ENCODE assay signal across 29 cellular contexts in the genomic region with DNA sequence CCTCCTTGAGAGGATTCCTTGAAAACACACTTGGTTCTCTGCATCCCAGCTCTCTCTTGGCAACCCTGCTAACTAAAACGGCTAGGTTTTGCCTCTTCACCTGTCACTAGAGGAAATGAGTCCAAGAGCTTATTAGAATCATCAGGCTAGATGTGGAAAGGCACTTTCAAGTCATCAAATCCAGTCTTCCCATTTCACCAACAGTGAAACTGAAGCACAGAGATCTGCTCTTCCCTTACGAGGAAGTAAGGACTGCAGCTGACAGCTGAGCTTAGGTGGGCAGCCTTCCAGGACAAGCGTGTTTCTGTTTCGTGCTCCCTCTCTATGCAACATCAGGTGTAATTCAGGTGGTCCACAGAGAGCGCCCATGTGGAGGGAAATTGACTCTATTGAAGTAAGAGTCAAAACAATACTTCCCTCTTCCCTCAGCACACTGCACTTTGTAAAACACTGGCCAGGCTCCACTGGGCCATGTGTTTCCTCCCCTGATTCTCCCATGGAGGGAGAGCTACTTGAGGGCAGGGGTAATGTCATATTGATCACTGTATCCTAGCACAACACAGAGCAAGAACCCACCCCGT. TPM values are rescaled to one million over a fixed set of nuclear protein-coding genes. Genes with fewer than 3 reads are reported as not detected.
DNase-seq lines count a peak whose midpoint lies in the region; ATAC-seq, FAIRE-seq and TF ChIP-seq lines count a peak whose summit lies in the region.
"Had no signal": no experiment of that assay in that cellular context is flagged by ENCODE, and none has a peak within 500 bp of the region (broad histone marks: within the 10 kb centered on the region; RNA-seq: fewer than 3 reads in every experiment).

No MANE protein-coding gene starts in this region.

- H3K9me3 Mint-ChIP-seq in MCF 10A (ENCODE audit: unreplicated experiment) (no peaks in the 10 kb centered on the region), activated B cell treated with CpG ODN at 0.5 μM for 24 hours (no peaks in the 10 kb centered on the region), natural killer cell (no peaks in the 10 kb centered on the region)
- H3K9me3 Mint-ChIP-seq: activated T-helper 1 cell treated with anti-CD3 and anti-CD28 coated beads, Interleukin-12 subunit alpha, Interleukin-12 subunit beta, Interleukin-2, Interleukin-4 antibody, amounts not matched to agents 30 ng/mL and 10 ng/mL and 1 ng/mL, durations not matched to agents 14 hours and 24 hours and 36 hours; nephron progenitor cell; T-helper 1 cell treated with Interleukin-12 subunit alpha and Interleukin-12 subunit beta and Interleukin-4 antibody, amounts not matched to agents 30 μg/mL and 1 μg/mL, for 36 hours had no signal

- H3K27me3 Mint-ChIP-seq in MCF 10A (ENCODE audit: insufficient read depth, unreplicated experiment) = peaks cover 13% of the 10 kb centered on the region
- no peaks in the 10 kb centered on the region for H3K27me3 Mint-ChIP-seq in activated B cell treated with CpG ODN at 0.5 μM for 24 hours
- no peaks in the 10 kb centered on the region for H3K27me3 Mint-ChIP-seq in natural killer cell (ENCODE audit: low read depth in 2 of 2)

- FAIRE-seq in GM12892 (lab: Jason Lieb, UNC) = no peak
- FAIRE-seq: A204.1, frontal cortex, TTC549 had no signal

- DNase-seq in breast epithelium (ENCODE audit: low spot score in 2 of 2) (no peak), MCF 10A (ENCODE audit: unreplicated experiment) (no peak), activated B cell treated with CpG ODN at 0.5 μM for 24 hours (no peak), natural killer cell (no peak), GM12892 (ENCODE audit: insufficient read length) (no peak), testis (no peak)
- no peak for DNase-seq in activated effector memory CD4-positive, alpha-beta T cell treated with Interleukin-2 at 50 U/mL for 16 hours
- DNase-seq in stimulated activated CD4-positive, alpha-beta T cell treated with anti-CD3 and anti-CD28 coated beads, Interleukin-4, amount 100 ng/mL, for 24 hours = no peak
- DNase-seq: activated CD4-positive, alpha-beta T cell treated with anti-CD3 and anti-CD28 coated beads, Interleukin-2, amount 50 U/mL, for 4 hours; activated CD8-positive, alpha-beta memory T cell treated with anti-CD3 and anti-CD28 coated beads, Interleukin-2, amount 50 U/mL, for 4 hours; activated naive CD4-positive, alpha-beta T cell treated with anti-CD3 and anti-CD28 coated beads, Interleukin-2, amount 50 U/mL, for 16 hours; body of pancreas; cerebellar nuclear complex; HCEC 1CT; kidney glomerular epithelial cell; NCI-H146; NCI-H748 treated with DMSO at 0.1 percent for 48 hours; nephron progenitor cell; PC-3; SK-N-SH; stimulated activated CD4-positive, alpha-beta T cell treated with anti-CD3 and anti-CD28 coated beads, Interleukin-15, amount 100 ng/mL, for 24 hours; stimulated activated naive CD4-positive, alpha-beta T cell treated with Interleukin-2 at 50 U/mL for 16 hours; uterus had no signal

- no peaks in the 10 kb centered on the region for H3K9me3 ChIP-seq in breast epithelium
- H3K9me3 ChIP-seq in testis = no peaks in the 10 kb centered on the region
- H3K9me3 ChIP-seq: body of pancreas, SK-N-SH, thoracic aorta, uterus had no signal

- BruUV-seq in MCF 10A (replicated peaks; lab: Mats Ljungman, UMichigan) = no TSS peak

- H3K4me3 ChIP-seq in breast epithelium = no peak overlapping the region
- no peak overlapping the region for H3K4me3 ChIP-seq in testis
- H3K4me3 ChIP-seq: body of pancreas, thoracic aorta, uterus had no signal

- H3K36me3 Mint-ChIP-seq in MCF 10A (ENCODE audit: insufficient read depth, unreplicated experiment) (no peaks in the 10 kb centered on the region), activated B cell treated with CpG ODN at 0.5 μM for 24 hours (ENCODE audit: low read depth) (peaks cover 56% of the 10 kb centered on the region), natural killer cell (no peaks in the 10 kb centered on the region)

- no peak overlapping the region for H3K4me3 Mint-ChIP-seq in MCF 10A (ENCODE audit: unreplicated experiment)
- H3K4me3 Mint-ChIP-seq in activated B cell treated with CpG ODN at 0.5 μM for 24 hours = peak overlapping the region; percentile 72
- peak overlapping the region; percentile 31 for H3K4me3 Mint-ChIP-seq in natural killer cell
- H3K4me3 Mint-ChIP-seq: activated T-helper 1 cell treated with anti-CD3 and anti-CD28 coated beads, Interleukin-12 subunit alpha, Interleukin-12 subunit beta, Interleukin-2, Interleukin-4 antibody, amounts not matched to agents 30 ng/mL and 10 ng/mL and 1 ng/mL, durations not matched to agents 14 hours and 24 hours and 36 hours; nephron progenitor cell; T-helper 1 cell treated with Interleukin-12 subunit alpha and Interleukin-12 subunit beta and Interleukin-4 antibody, amounts not matched to agents 30 μg/mL and 1 μg/mL, for 36 hours had no signal

- peak overlapping the region; percentile 10 to 40 for H3K27ac ChIP-seq in breast epithelium
- no peak overlapping the region for H3K27ac ChIP-seq in testis
- H3K27ac ChIP-seq: body of pancreas, thoracic aorta had no signal

- H3K27ac Mint-ChIP-seq in MCF 10A (ENCODE audit: low read depth, unreplicated experiment) (no peak overlapping the region), activated B cell treated with CpG ODN at 0.5 μM for 24 hours (peak overlapping the region; percentile 89), natural killer cell (peak overlapping the region in 1 of 2 donors; percentile 93)
- H3K27ac Mint-ChIP-seq: activated T-helper 1 cell treated with anti-CD3 and anti-CD28 coated beads, Interleukin-12 subunit alpha, Interleukin-12 subunit beta, Interleukin-2, Interleukin-4 antibody, amounts not matched to agents 30 ng/mL and 10 ng/mL and 1 ng/mL, durations not matched to agents 14 hours and 24 hours and 36 hours; nephron progenitor cell; T-helper 1 cell treated with Interleukin-12 subunit alpha and Interleukin-12 subunit beta and Interleukin-4 antibody, amounts not matched to agents 30 μg/mL and 1 μg/mL, for 36 hours had no signal

- 81 to 86% methylated on average over 6 of the region's 6 CpGs for WGBS in testis, 2 donors

- TF ChIP-seq POLR2A in breast epithelium (IDR thresholded peaks at IDR 0.05) (no peak), GM12892 (IDR thresholded peaks at IDR 0.05; ENCODE audit: low read depth, low read length) (no peak), testis (IDR thresholded peaks at IDR 0.05) (no peak)

- H3K36me3 ChIP-seq in breast epithelium (no peaks in the 10 kb centered on the region), testis (ENCODE audit: low read depth, missing control alignments) (no peaks in the 10 kb centered on the region)
- H3K36me3 ChIP-seq: thoracic aorta, uterus had no signal

- H3K27me3 ChIP-seq in breast epithelium (no peaks in the 10 kb centered on the region), testis (no peaks in the 10 kb centered on the region)
- H3K27me3 ChIP-seq: body of pancreas, uterus had no signal

- CTCF ChIA-PET in MCF 10A (lab: Yijun Ruan, JAX) (no interaction called here), activated B cell treated with CpG ODN at 0.5 μM for 24 hours (lab: Charles Lee) (interaction anchor here (1.0 to 2.6 kb wide), 2 partner anchors 19 to 38 kb away, joined by 3 to 11 read pairs; no protein-coding TSS in a partner anchor)

- intact Hi-C loops in breast epithelium (cut with DNase I; ENCODE audit: low total_unique reads) (no loop called here), MCF 10A (cut with micrococcal nuclease) (loop anchor here (5.0 kb wide), 1 partner anchor 43 kb away; no protein-coding TSS in a partner anchor), activated B cell treated with CpG ODN at 0.5 μM for 24 hours (cut with micrococcal nuclease) (no loop called here), natural killer cell (cut with micrococcal nuclease) (loop anchor here (5.0 kb wide), 1 partner anchor 33 kb away; no protein-coding TSS in a partner anchor), testis (cut with DNase I; ENCODE audit: low total_unique reads) (no loop called here)

- H3K4me1 Mint-ChIP-seq in MCF 10A (ENCODE audit: insufficient read depth, unreplicated experiment) (no peaks in the 10 kb centered on the region), activated B cell treated with CpG ODN at 0.5 μM for 24 hours (peaks cover 99% of the 10 kb centered on the region), natural killer cell (peaks cover 98 to 100% of the 10 kb centered on the region in 2 donors)

- ATAC-seq in activated B cell treated with CpG ODN at 0.5 μM for 24 hours (ENCODE audit: low read depth) = no peak
- ATAC-seq in natural killer cell = no peak
- ATAC-seq: body of pancreas, PC-3 had no signal

- no peak for TF ChIP-seq CTCF in breast epithelium (IDR thresholded peaks at IDR 0.05)
- TF ChIP-seq CTCF in MCF 10A (IDR thresholded peaks at IDR 0.05; ENCODE audit: unreplicated experiment) = no peak
- TF ChIP-seq CTCF in activated B cell treated with CpG ODN at 0.5 μM for 24 hours (IDR thresholded peaks at IDR 0.05) = no peak
- no peak for TF ChIP-seq CTCF in natural killer cell (IDR thresholded peaks at IDR 0.05)
- no peak for TF ChIP-seq CTCF in testis (IDR thresholded peaks at IDR 0.05)

- POLR2A ChIA-PET in MCF 10A (lab: Yijun Ruan, JAX) = interaction anchor here (1.4 to 1.7 kb wide), 2 partner anchors 9 to 12 kb away, joined by 4 to 6 read pairs; no protein-coding TSS in a partner anchor
- POLR2A ChIA-PET in activated B cell treated with CpG ODN at 0.5 μM for 24 hours (lab: Charles Lee) = interaction anchor here (1.8 to 8.7 kb wide), 2 partner anchors 9 to 32 kb away, joined by 5 to 84 read pairs; no protein-coding TSS in a partner anchor

- H3K4me1 ChIP-seq in breast epithelium = peaks cover 7 to 9% of the 10 kb centered on the region in 2 donors
- H3K4me1 ChIP-seq in testis = no peaks in the 10 kb centered on the region

RNA-seq across cellular contexts. Expression of a gene that starts 5.5 kb away (rescaled TPM):
- total RNA-seq in breast epithelium (10 to 100 TPM; 12.5 to 18.7 (median 17.7) TPM), MCF 10A (2022) (0.35 and 1.2 TPM in 2 replicates), activated B cell treated with CpG ODN at 0.5 μM for 24 hours (72.7 and 76.1 TPM in 2 replicates), natural killer cell (10 to 100 TPM; 37.4 to 54.8 (median 38.5) TPM), testis (1 to 10 TPM; 2.6 to 4.1 TPM)
- 0.93 TPM for polyA plus RNA-seq in GM12892 (2012; ENCODE audit: missing spikeins)
- polyA plus RNA-seq in testis (ENCODE audit: insufficient read depth, low read depth, low replicate concordance) = 4.8 TPM

Comparison
In these comparisons a context has a peak if more than half of its experiments do, and no peak if none do; other contexts are left out.
1. intact Hi-C loops: an anchor here in MCF 10A (5.0 kb wide) and natural killer cell (5.0 kb wide); none called in breast epithelium, activated B cell treated with CpG ODN at 0.5 μM for 24 hours and testis.
2. H3K27ac ChIP-seq: peak in breast epithelium (2 of 2); none in testis (0 of 2).